26 cellular contexts compared by ENCODE assay signal in genomic region chr6:34340906-34341480, GRCh38. TPM values are rescaled to one million over a fixed set of nuclear protein-coding genes. Genes with fewer than 3 reads are reported as not detected.
A peak's percentile ranks its signal among the peaks of the same experiment; 100 is the strongest.
DNase-seq lines count a peak whose midpoint lies in the region; ATAC-seq, FAIRE-seq and TF ChIP-seq lines count a peak whose summit lies in the region.
"Had no signal": no experiment of that assay in that cellular context is flagged by ENCODE, and none has a peak within 500 bp of the region (broad histone marks: within the 10 kb centered on the region; RNA-seq: fewer than 3 reads in every experiment).

No MANE protein-coding gene starts in this region.

- H3K27me3 Mint-ChIP-seq in nephron (ENCODE audit: low read depth), result no peaks in the 10 kb centered on the region
- H3K27me3 Mint-ChIP-seq: activated CD8-positive, alpha-beta T cell treated with anti-CD3 and anti-CD28 coated beads for 36 hours; stimulated activated naive CD8-positive, alpha-beta T cell treated with anti-CD3 and anti-CD28 coated beads, Interleukin-15, amount 100 ng/mL, for 72 hours had no signal

- TF ChIP-seq CTCF in heart right ventricle (IDR thresholded peaks at IDR 0.05) (no peak), endothelial cell of umbilical vein (IDR thresholded peaks at IDR 0.05; ENCODE audit: extremely low read depth in 1 of 2, insufficient read depth in 1 of 2, low read depth in 1 of 2, low read length in 2 of 2) (no peak), nephron (IDR thresholded peaks at IDR 0.05; ENCODE audit: unreplicated experiment in 3 of 3) (no peak), uterus (IDR thresholded peaks at IDR 0.05) (no peak)

- no peak overlapping the region for H2AFZ ChIP-seq in endothelial cell of umbilical vein (ENCODE audit: low read depth, low read length)

- no peak for FAIRE-seq in endothelial cell of umbilical vein (lab: Jason Lieb, UNC)
- FAIRE-seq: A204.1, colon, small intestine, urothelium cell line had no signal

- intact Hi-C loops in heart right ventricle (cut with DNase I) (loop anchor here in 2 of 10 donors (5.0 kb wide), 1 partner anchor 51 kb away; the partner anchor contains the start of gene NUDT3 (in 2 of the 2)), cardiac septum (cut with DNase I) (loop anchor here (5.0 kb wide), 1 partner anchor 54 kb away; no protein-coding TSS in a partner anchor), endothelial cell of umbilical vein (cut with micrococcal nuclease) (loop anchor here (1.0 to 2.0 kb wide), 3 partner anchors 29 to 92 kb away; partner anchors contain the start of genes NUDT3 and SMIM29), uterus (cut with DNase I; ENCODE audit: low total_unique reads) (no loop called here)

- H3K9ac ChIP-seq in endothelial cell of umbilical vein (replicated peaks; ENCODE audit: extremely low read depth, insufficient read depth, low read length), result no peak overlapping the region

- H3K4me3 ChIP-seq in heart right ventricle, result no peak overlapping the region
- no peak overlapping the region for H3K4me3 ChIP-seq in endothelial cell of umbilical vein (replicated peaks in 1 of 3; ENCODE audit: insufficient read depth in 1 of 3, low read depth in 1 of 3, low read length in 3 of 3)
- no peak overlapping the region for H3K4me3 ChIP-seq in uterus

- peaks cover 55% of the 10 kb centered on the region for H3K4me1 Mint-ChIP-seq in nephron

- CTCF ChIA-PET in endothelial cell of umbilical vein (lab: Charles Lee), result interaction anchor here (0.8 to 2.7 kb wide), 6 partner anchors 10 to 92 kb away, joined by 3 to 10 read pairs (median 4); partner anchors contain the start of gene SMIM29

- no peaks in the 10 kb centered on the region for H3K9me3 ChIP-seq in heart right ventricle
- no peaks in the 10 kb centered on the region for H3K9me3 ChIP-seq in endothelial cell of umbilical vein (replicated peaks; ENCODE audit: control insufficient read depth, insufficient read depth, low read length)
- H3K9me3 ChIP-seq in uterus, result no peaks in the 10 kb centered on the region
- H3K9me3 ChIP-seq: BE2C had no signal

- WGBS in heart right ventricle, 2 donors, result 79 to 86% methylated on average over 3 of the region's 3 CpGs

- no peaks in the 10 kb centered on the region for H3K9me3 Mint-ChIP-seq in nephron
- H3K9me3 Mint-ChIP-seq: activated CD8-positive, alpha-beta T cell treated with anti-CD3 and anti-CD28 coated beads for 36 hours; endodermal cell; stimulated activated naive CD8-positive, alpha-beta T cell treated with anti-CD3 and anti-CD28 coated beads, Interleukin-15, amount 100 ng/mL, for 72 hours had no signal

- POLR2A ChIA-PET in endothelial cell of umbilical vein (lab: Charles Lee), result no interaction called here

- H3K79me2 ChIP-seq in endothelial cell of umbilical vein (ENCODE audit: control insufficient read depth, insufficient read depth, low read length), result peaks cover 56% of the 10 kb centered on the region

- DNase-seq in heart right ventricle (no peak), cardiac septum (ENCODE audit: low spot score) (no peak), endothelial cell of umbilical vein (ENCODE audit: low read depth, low spot score) (no peak), uterus (no peak), anterior cingulate cortex (lab: John Stamatoyannopoulos, UW) (no peak)
- DNase-seq in stimulated activated CD4-positive, alpha-beta T cell treated with anti-CD3 and anti-CD28 coated beads, Interleukin-2, amount 100 ng/mL, for 24 hours, result no peak
- DNase-seq: activated CD4-positive, CD25-positive, alpha-beta regulatory T cell; activated CD8-positive, alpha-beta T cell treated with anti-CD3 and anti-CD28 coated beads for 36 hours; activated naive CD4-positive, alpha-beta T cell; activated T-cell treated with anti-CD3 and anti-CD28 coated beads, Interleukin-2, amount 50 U/mL, for 1 hour; aorta; BE2C; Calu3; endodermal cell; hypothalamus; NCI-H1436; NCI-H69; nephron progenitor cell; small intestine; stimulated activated CD4-positive, alpha-beta T cell treated with anti-CD3 and anti-CD28 coated beads, Interleukin-2, amount 100 ng/mL, for 48 hours; stimulated activated naive CD8-positive, alpha-beta T cell treated with anti-CD3 and anti-CD28 coated beads, Interleukin-15, amount 100 ng/mL, for 72 hours had no signal

- H3K27me3 ChIP-seq in heart right ventricle, result no peaks in the 10 kb centered on the region
- H3K27me3 ChIP-seq in endothelial cell of umbilical vein (ENCODE audit: control insufficient read depth in 2 of 2, insufficient read depth in 2 of 2, low read length in 2 of 2), result no peaks in the 10 kb centered on the region
- no peaks in the 10 kb centered on the region for H3K27me3 ChIP-seq in uterus
- H3K27me3 ChIP-seq: BE2C had no signal

- BruUV-seq in endothelial cell of umbilical vein (replicated peaks; lab: Mats Ljungman, UMichigan), result no TSS peak

- ATAC-seq in heart right ventricle, result no peak
- ATAC-seq in GM18498 (IDR thresholded peaks at IDR 0.05; ENCODE audit: unreplicated experiment), result no peak
- ATAC-seq: activated CD8-positive, alpha-beta T cell treated with anti-CD3 and anti-CD28 coated beads for 36 hours; stimulated activated naive CD8-positive, alpha-beta T cell treated with anti-CD3 and anti-CD28 coated beads, Interleukin-15, amount 100 ng/mL, for 72 hours had no signal

- H3K27ac Mint-ChIP-seq in nephron, result peak overlapping the region; percentile 9 to 86 (median 59)
- H3K27ac Mint-ChIP-seq: activated CD8-positive, alpha-beta T cell treated with anti-CD3 and anti-CD28 coated beads for 36 hours; nephron progenitor cell; stimulated activated naive CD8-positive, alpha-beta T cell treated with anti-CD3 and anti-CD28 coated beads, Interleukin-15, amount 100 ng/mL, for 72 hours had no signal

- H3K4me1 ChIP-seq in heart right ventricle (peaks cover 16 to 96% (median 85%) of the 10 kb centered on the region in 9 donors), endothelial cell of umbilical vein (ENCODE audit: control insufficient read depth, extremely low read depth, insufficient read depth, low read length) (peaks cover 56% of the 10 kb centered on the region), uterus (peaks cover 4 to 11% of the 10 kb centered on the region in 2 donors)

- H4K20me1 ChIP-seq in endothelial cell of umbilical vein (replicated peaks; ENCODE audit: control insufficient read depth, extremely low read depth, insufficient read depth, low read length), result no peaks in the 10 kb centered on the region

- peaks cover 26% of the 10 kb centered on the region for H3K36me3 Mint-ChIP-seq in nephron (ENCODE audit: low read depth)

- H3K27ac ChIP-seq in heart right ventricle, result peak overlapping the region in 8 of 10 donors; percentile 21 to 69 (median 47)
- H3K27ac ChIP-seq in endothelial cell of umbilical vein (ENCODE audit: insufficient read depth, low read depth, low read length), result peak overlapping the region; percentile 46
- H3K27ac ChIP-seq in uterus, result peak overlapping the region; percentile 32 to 74

- H3K36me3 ChIP-seq in heart right ventricle, result peaks cover 0 to 18% (median 0%) of the 10 kb centered on the region in 9 donors
- no peaks in the 10 kb centered on the region for H3K36me3 ChIP-seq in endothelial cell of umbilical vein (ENCODE audit: control insufficient read depth in 2 of 2, extremely low read depth in 1 of 2, insufficient read depth in 2 of 2, low read length in 2 of 2)
- H3K36me3 ChIP-seq in uterus, result no peaks in the 10 kb centered on the region

- no peak overlapping the region for H3K4me3 Mint-ChIP-seq in nephron
- H3K4me3 Mint-ChIP-seq: activated CD8-positive, alpha-beta T cell treated with anti-CD3 and anti-CD28 coated beads for 36 hours; endodermal cell; nephron progenitor cell; stimulated activated naive CD8-positive, alpha-beta T cell treated with anti-CD3 and anti-CD28 coated beads, Interleukin-15, amount 100 ng/mL, for 72 hours had no signal

- TF ChIP-seq POLR2A in endothelial cell of umbilical vein (IDR thresholded peaks at IDR 0.05; ENCODE audit: low read depth, low read length) (no peak), uterus (IDR thresholded peaks at IDR 0.05) (peak in 1 of 2 donors; percentile 10)

- H3K9me1 ChIP-seq in endothelial cell of umbilical vein (replicated peaks; ENCODE audit: control insufficient read depth, extremely low read depth, insufficient read depth, low read length), result no peaks in the 10 kb centered on the region

- dilution Hi-C loops in endothelial cell of umbilical vein (cut with MboI; ENCODE audit: extremely low pct_ligation_motif_present, low sequenced_read_pairs), result no loop called here

- H3K4me2 ChIP-seq in endothelial cell of umbilical vein (ENCODE audit: insufficient read depth, low read length), result peak overlapping the region; percentile 39

TF ChIP-seq in endothelial cell of umbilical vein, 7 proteins besides CTCF, POLR2A, EP300 and RAD21:
- TF ChIP-seq MYC (IDR thresholded peaks at IDR 0.05; ENCODE audit: low read depth, low read length), result no peak
- TF ChIP-seq POLR2AphosphoS5 (IDR thresholded peaks at IDR 0.05; ENCODE audit: insufficient read depth, low read depth, low read length), result no peak
- no peak for TF ChIP-seq MAX (IDR thresholded peaks at IDR 0.05; ENCODE audit: insufficient read depth, insufficient read length)
- TF ChIP-seq FOS (IDR thresholded peaks at IDR 0.05; ENCODE audit: borderline replicate concordance, insufficient read depth, low read length), result no peak
- no peak for TF ChIP-seq GATA2 (IDR thresholded peaks at IDR 0.05; ENCODE audit: insufficient read depth, insufficient read length, low read depth, low read length)
- TF ChIP-seq JUN (IDR thresholded peaks at IDR 0.05; ENCODE audit: borderline replicate concordance, insufficient read depth, insufficient read length, low read depth), result no peak
- no peak for TF ChIP-seq EZH2 (IDR thresholded peaks at IDR 0.05; ENCODE audit: borderline replicate concordance, low read depth, low read length, severe bottlenecking)

RNA-seq across cellular contexts. Expression of gene NUDT3, which starts 51.5 kb away (rescaled TPM):
- total RNA-seq in heart right ventricle (10 to 100 TPM; 41.9 to 67.1 (median 59.0) TPM), cardiac septum (38.2 TPM), endothelial cell of umbilical vein (30.9 and 31.7 TPM in 2 replicates), uterus (10 to 100 TPM; 15.6 to 58.8 (median 38.2) TPM)
- polyA plus RNA-seq in heart right ventricle (10 to 100 TPM in 1 of 2 donors, 1 to 10 TPM in 1; 9.3 to 20.9 TPM), endothelial cell of umbilical vein (10.9 and 11.9 TPM in 2 replicates)
- polyA plus RNA-seq in endothelial cell of umbilical vein (2011; cell fraction: cytosol; rRNA removed), result 15.6 and 15.8 TPM in 2 replicates
- 16.5 and 18.9 TPM in 2 replicates for polyA plus RNA-seq in endothelial cell of umbilical vein (2011; cell fraction: nucleus; rRNA removed)
- polyA plus RNA-seq in endothelial cell of umbilical vein (2012), result 5.4 and 5.8 TPM in 2 replicates
- polyA minus RNA-seq in endothelial cell of umbilical vein, result 31.0 and 32.2 TPM in 2 replicates
- 18.6 TPM for polyA minus RNA-seq in endothelial cell of umbilical vein (2011; cell fraction: cytosol; rRNA and poly(A)+ RNA removed)
- polyA minus RNA-seq in endothelial cell of umbilical vein (2011; cell fraction: nucleus; rRNA and poly(A)+ RNA removed), result 11.4 and 16.3 TPM in 2 replicates
